In the genomic region with DNA sequence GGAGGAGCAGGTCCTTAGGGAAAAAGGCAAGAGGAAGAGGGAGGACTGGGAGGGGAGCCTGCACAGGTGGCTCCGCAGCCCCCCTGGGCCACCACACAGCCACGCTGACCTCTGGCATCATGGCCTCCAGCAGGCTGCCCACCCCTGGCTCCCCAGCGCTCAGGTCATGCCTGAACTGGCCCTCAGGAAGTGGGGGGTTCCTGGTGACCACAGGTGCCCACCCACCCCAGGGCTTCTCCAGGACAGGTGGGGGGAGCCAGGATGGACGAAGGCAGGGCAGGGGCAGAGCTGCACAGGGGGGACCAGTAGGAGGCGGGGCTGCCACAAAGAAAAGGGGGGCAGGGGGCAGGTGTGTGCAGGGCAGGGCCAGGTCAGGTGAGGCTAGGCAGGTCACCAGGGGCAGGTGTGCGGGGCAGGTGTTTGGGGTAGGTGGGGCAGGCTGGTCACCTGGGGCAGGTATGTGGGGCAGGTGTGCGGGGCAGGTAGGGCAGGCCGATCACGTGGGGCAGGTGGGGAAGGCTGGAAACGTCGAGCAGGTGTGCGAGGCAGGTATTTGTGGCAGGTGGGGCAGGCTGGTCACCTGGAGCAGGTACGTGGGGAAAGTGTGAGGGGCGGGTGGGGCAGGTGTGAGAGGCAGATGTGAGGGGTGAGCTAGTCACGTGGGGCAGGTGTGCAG, we compare ENCODE assay signal across 8 cellular contexts. TPM values are rescaled to one million over a fixed set of nuclear protein-coding genes. Genes with fewer than 3 reads are reported as not detected.
DNase-seq lines count a peak whose midpoint lies in the region; ATAC-seq and TF ChIP-seq lines count a peak whose summit lies in the region.

No MANE protein-coding gene starts in this region.

- H3K27me3 ChIP-seq in foreskin keratinocyte = no peaks in the 10 kb centered on the region

- DNase-seq in AG04449 (ENCODE audit: low read depth, low spot score) (no peak), HFF-Myc (ENCODE audit: extremely low read depth, low read depth) (no peak), foreskin keratinocyte (no peak), midbrain (lab: John Stamatoyannopoulos, UW) (no peak)
- no peak for DNase-seq in activated naive CD8-positive, alpha-beta T cell treated with anti-CD3 and anti-CD28 coated beads, Interleukin-2, amount 50 U/mL, for 24 hours
- DNase-seq in NK-92 treated with Interleukin-12 subunit alpha and Interleukin-12 subunit beta, amount 100 ng/mL, for 24 hours (lab: John Stamatoyannopoulos, UW) = no peak

- peaks cover 53% of the 10 kb centered on the region for H3K4me1 Mint-ChIP-seq in activated naive CD8-positive, alpha-beta T cell treated with anti-CD3 and anti-CD28 coated beads, Interleukin-2, amount 50 U/mL, for 24 hours

- POLR2A ChIA-PET in AG04449 (lab: Yijun Ruan, JAX) = interaction anchor here (0.6 kb wide), 1 partner anchor 127 kb away, joined by 3 read pairs; no protein-coding TSS in a partner anchor

- peak overlapping the region; percentile 69 for H3K27ac Mint-ChIP-seq in activated naive CD8-positive, alpha-beta T cell treated with anti-CD3 and anti-CD28 coated beads, Interleukin-2, amount 50 U/mL, for 24 hours

- no peaks in the 10 kb centered on the region for H3K27me3 Mint-ChIP-seq in activated naive CD8-positive, alpha-beta T cell treated with anti-CD3 and anti-CD28 coated beads, Interleukin-2, amount 50 U/mL, for 24 hours

- H3K36me3 ChIP-seq in mesodermal cell (ENCODE audit: control insufficient read depth, insufficient read depth, low read length) = peaks cover 24% of the 10 kb centered on the region

- H3K4me3 ChIP-seq in AG04449 (ENCODE audit: low read depth, low read length) (peak overlapping the region; percentile 85), HFF-Myc (replicated peaks; ENCODE audit: low read depth, low read length) (peak overlapping the region; percentile 97), mesodermal cell (ENCODE audit: extremely low read depth, insufficient read depth, low read length, poor library complexity, severe bottlenecking) (peak overlapping the region; percentile 98)

- H3K27ac ChIP-seq in mesodermal cell (ENCODE audit: low read depth, low read length, severe bottlenecking) (no peak overlapping the region), foreskin keratinocyte (no peak overlapping the region)

- peak overlapping the region; percentile 86 for H3K4me3 Mint-ChIP-seq in activated naive CD8-positive, alpha-beta T cell treated with anti-CD3 and anti-CD28 coated beads, Interleukin-2, amount 50 U/mL, for 24 hours

- no peaks in the 10 kb centered on the region for H3K9me3 ChIP-seq in mesodermal cell (ENCODE audit: control insufficient read depth, low read length)

- 84 to 100% methylated on average over 3 to 9 of the region's 15 CpGs for WGBS in mesodermal cell (ENCODE audit: insufficient coverage in 2 of 2), 2 experiments

- CTCF ChIA-PET in AG04449 (lab: Yijun Ruan, JAX) = interaction anchor here (1.4 to 17.1 kb wide), 2 partner anchors 30 to 32 kb away, joined by 4 to 198 read pairs; no protein-coding TSS in a partner anchor

- H3K36me3 Mint-ChIP-seq in activated naive CD8-positive, alpha-beta T cell treated with anti-CD3 and anti-CD28 coated beads, Interleukin-2, amount 50 U/mL, for 24 hours (ENCODE audit: low read depth) = peaks cover 10% of the 10 kb centered on the region

- H3K4me1 ChIP-seq in mesodermal cell (ENCODE audit: control insufficient read depth, insufficient read depth, low read length, poor library complexity, severe bottlenecking) (peaks cover 49% of the 10 kb centered on the region), foreskin keratinocyte (peaks cover 28% of the 10 kb centered on the region)

- no peaks in the 10 kb centered on the region for H3K9me3 Mint-ChIP-seq in activated naive CD8-positive, alpha-beta T cell treated with anti-CD3 and anti-CD28 coated beads, Interleukin-2, amount 50 U/mL, for 24 hours

- TF ChIP-seq CTCF in AG04449 (IDR thresholded peaks at IDR 0.05; ENCODE audit: insufficient read depth, low read length, missing control alignments) = no peak
- TF ChIP-seq CTCF in HFF-Myc (IDR thresholded peaks at IDR 0.05; ENCODE audit: low read depth, low read length, missing control alignments) = no peak
- TF ChIP-seq CTCF in foreskin keratinocyte (conservative IDR thresholded peaks at IDR 0.05) = no peak

- ATAC-seq in activated naive CD8-positive, alpha-beta T cell treated with anti-CD3 and anti-CD28 coated beads, Interleukin-2, amount 50 U/mL, for 24 hours = no peak
- ATAC-seq in foreskin keratinocyte (no peak), HG02623 (IDR thresholded peaks at IDR 0.05; ENCODE audit: unreplicated experiment) (no peak)

RNA-seq across cellular contexts. Expression of a gene that starts 1.0 kb away (rescaled TPM):
- polyA plus RNA-seq in mesodermal cell (2013, experiment 1 of 2) = 53.4 TPM
- polyA plus RNA-seq in mesodermal cell (2013, experiment 2 of 2) = 38.1 TPM
- total RNA-seq in foreskin keratinocyte = 16.0 and 16.8 TPM in 2 replicates
- polyA plus RNA-seq in foreskin keratinocyte = 13.5 and 13.6 TPM in 2 replicates

RNA-seq across cellular contexts. Expression of a gene that starts 1.6 kb away (rescaled TPM):
- polyA plus RNA-seq in mesodermal cell (2013, experiment 1 of 2) = 21.1 TPM
- polyA plus RNA-seq in mesodermal cell (2013, experiment 2 of 2) = 25.6 TPM
- total RNA-seq in foreskin keratinocyte = 12.1 and 19.7 TPM in 2 replicates
- 14.3 and 19.3 TPM in 2 replicates for polyA plus RNA-seq in foreskin keratinocyte

RNA-seq across cellular contexts. Expression of a gene that starts 12.0 kb away (rescaled TPM):
- polyA plus RNA-seq in mesodermal cell (2013, experiment 1 of 2) = 13.7 TPM
- 13.7 TPM for polyA plus RNA-seq in mesodermal cell (2013, experiment 2 of 2)
- 48.4 and 61.9 TPM in 2 replicates for total RNA-seq in foreskin keratinocyte
- 60.8 and 67.0 TPM in 2 replicates for polyA plus RNA-seq in foreskin keratinocyte

RNA-seq across cellular contexts. Expression of a gene that starts 53.2 kb away (rescaled TPM):
- 120 TPM for polyA plus RNA-seq in mesodermal cell (2013, experiment 1 of 2)
- 113 TPM for polyA plus RNA-seq in mesodermal cell (2013, experiment 2 of 2)
- total RNA-seq in foreskin keratinocyte = 172 and 177 TPM in 2 replicates
- polyA plus RNA-seq in foreskin keratinocyte = 227 TPM in 2 replicates

RNA-seq across cellular contexts. Expression of a gene that starts 57.0 kb away (rescaled TPM):
- 1.00 TPM for polyA plus RNA-seq in mesodermal cell (2013, experiment 1 of 2)
- polyA plus RNA-seq in mesodermal cell (2013, experiment 2 of 2) = 0.46 TPM
- not detected in 2 replicates for total RNA-seq in foreskin keratinocyte
- polyA plus RNA-seq in foreskin keratinocyte = 0.10 TPM in 1 of 2 replicates, not detected in the other
